ENCODE assay signal across 29 cellular contexts in genomic region chr10:69246581-69247312, GRCh38. TPM values are rescaled to one million over a fixed set of nuclear protein-coding genes. Genes with fewer than 3 reads are reported as not detected.
"Had no signal": no experiment of that assay in that cellular context is flagged by ENCODE, and none has a peak within 500 bp of the region (broad histone marks: within the 10 kb centered on the region; RNA-seq: fewer than 3 reads in every experiment).

No MANE protein-coding gene starts in this region.

- DNase-seq: heart right ventricle; islet precursor cell; left ventricle myocardium inferior; midbrain; mucosa of descending colon; naive thymus-derived CD4-positive, alpha-beta T cell; occipital lobe; retina; right cardiac atrium; stimulated activated CD4-positive, alpha-beta T cell treated with anti-CD3 and anti-CD28 coated beads, Interleukin-12 subunit alpha, Interleukin-12 subunit beta, amount 100 ng/mL, for 4 hours; stimulated activated CD4-positive, alpha-beta T cell treated with anti-CD3 and anti-CD28 coated beads, Interleukin-15, amount 100 ng/mL, for 24 hours; stimulated activated CD4-positive, alpha-beta T cell treated with anti-CD3 and anti-CD28 coated beads, Interleukin-2, amount 100 ng/mL, for 24 hours; stimulated activated CD4-positive, alpha-beta T cell treated with anti-CD3 and anti-CD28 coated beads, Interleukin-4, amount 100 ng/mL, for 1 hour; stimulated activated naive CD4-positive, alpha-beta T cell; stomach; testis; thyroid gland; transverse colon; upper lobe of left lung had no signal

- H3K9me3 ChIP-seq: mucosa of descending colon, neutrophil, stomach, testis, thyroid gland, transverse colon, upper lobe of left lung, vagina had no signal

- H3K36me3 ChIP-seq: heart right ventricle, left ventricle myocardium inferior, neutrophil, stomach, thyroid gland, transverse colon, upper lobe of left lung, vagina had no signal

- H3K4me2 ChIP-seq: hepatocyte had no signal

- H3K9ac ChIP-seq: parathyroid adenoma had no signal

- H3K27ac ChIP-seq: heart right ventricle, hepatocyte, left ventricle myocardium inferior, neutrophil, parathyroid adenoma, skin epidermis, stomach, testis, thyroid gland, transverse colon, upper lobe of left lung, vagina had no signal

- H3K27me3 ChIP-seq: heart right ventricle, hepatocyte, neutrophil, stomach, testis, thyroid gland, transverse colon, upper lobe of left lung, vagina had no signal

- H3K4me1 ChIP-seq: heart right ventricle, left ventricle myocardium inferior, parathyroid adenoma, stomach, testis, thyroid gland, transverse colon, upper lobe of left lung, vagina had no signal

- H2AFZ ChIP-seq: hepatocyte, parathyroid adenoma had no signal

- H3K4me3 ChIP-seq: heart right ventricle, hepatocyte, left ventricle myocardium inferior, mucosa of descending colon, skin epidermis, stomach, testis, thyroid gland, transverse colon, upper lobe of left lung, vagina had no signal

- H3K79me2 ChIP-seq: hepatocyte, parathyroid adenoma had no signal

- ATAC-seq: heart right ventricle; mucosa of descending colon; naive thymus-derived CD4-positive, alpha-beta T cell; sciatic nerve had no signal

RNA-seq across cellular contexts. Expression of gene HKDC1, which starts 26.6 kb away (rescaled TPM):
- total RNA-seq: left ventricle myocardium inferior; lung microvascular endothelial cell; natural killer cell treated with Interleukin-12 subunit alpha and Interleukin-12 subunit beta and Interleukin-15 and Interleukin-18, amount 100 ng/mL, for 72 hours; pulmonary artery endothelial cell; urinary bladder had no signal
